Comparison of ENCODE assay signal across 1 cellular context in genomic region chr19:8320564-8321066, GRCh38.
TF ChIP-seq lines count a peak whose summit lies in the region.

No MANE protein-coding gene starts in this region.

TF ChIP-seq in HCT116, 20 proteins besides CTCF, POLR2A, EP300 and RAD21 (continued from another document):
- TF ChIP-seq, protein P1, sequence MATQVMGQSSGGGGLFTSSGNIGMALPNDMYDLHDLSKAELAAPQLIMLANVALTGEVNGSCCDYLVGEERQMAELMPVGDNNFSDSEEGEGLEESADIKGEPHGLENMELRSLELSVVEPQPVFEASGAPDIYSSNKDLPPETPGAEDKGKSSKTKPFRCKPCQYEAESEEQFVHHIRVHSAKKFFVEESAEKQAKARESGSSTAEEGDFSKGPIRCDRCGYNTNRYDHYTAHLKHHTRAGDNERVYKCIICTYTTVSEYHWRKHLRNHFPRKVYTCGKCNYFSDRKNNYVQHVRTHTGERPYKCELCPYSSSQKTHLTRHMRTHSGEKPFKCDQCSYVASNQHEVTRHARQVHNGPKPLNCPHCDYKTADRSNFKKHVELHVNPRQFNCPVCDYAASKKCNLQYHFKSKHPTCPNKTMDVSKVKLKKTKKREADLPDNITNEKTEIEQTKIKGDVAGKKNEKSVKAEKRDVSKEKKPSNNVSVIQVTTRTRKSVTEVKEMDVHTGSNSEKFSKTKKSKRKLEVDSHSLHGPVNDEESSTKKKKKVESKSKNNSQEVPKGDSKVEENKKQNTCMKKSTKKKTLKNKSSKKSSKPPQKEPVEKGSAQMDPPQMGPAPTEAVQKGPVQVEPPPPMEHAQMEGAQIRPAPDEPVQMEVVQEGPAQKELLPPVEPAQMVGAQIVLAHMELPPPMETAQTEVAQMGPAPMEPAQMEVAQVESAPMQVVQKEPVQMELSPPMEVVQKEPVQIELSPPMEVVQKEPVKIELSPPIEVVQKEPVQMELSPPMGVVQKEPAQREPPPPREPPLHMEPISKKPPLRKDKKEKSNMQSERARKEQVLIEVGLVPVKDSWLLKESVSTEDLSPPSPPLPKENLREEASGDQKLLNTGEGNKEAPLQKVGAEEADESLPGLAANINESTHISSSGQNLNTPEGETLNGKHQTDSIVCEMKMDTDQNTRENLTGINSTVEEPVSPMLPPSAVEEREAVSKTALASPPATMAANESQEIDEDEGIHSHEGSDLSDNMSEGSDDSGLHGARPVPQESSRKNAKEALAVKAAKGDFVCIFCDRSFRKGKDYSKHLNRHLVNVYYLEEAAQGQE (IDR thresholded peaks at IDR 0.05; ENCODE audit: low read depth): no peak
- TF ChIP-seq SIN3A (IDR thresholded peaks at IDR 0.05; ENCODE audit: low read depth): no peak
